ENCODE assay signal across 1 cellular context in genomic region chr12:94127239-94128131, GRCh38.
A peak's percentile ranks its signal among the peaks of the same experiment; 100 is the strongest.
TF ChIP-seq lines count a peak whose summit lies in the region.

No MANE protein-coding gene starts in this region.

TF ChIP-seq in K562, 482 proteins besides CTCF, POLR2A, EP300 and RAD21 (continued from another document):
- TF ChIP-seq AFF1 (IDR thresholded peaks at IDR 0.05; ENCODE audit: low read depth in 1 of 2, partially characterized antibody in 2 of 2) (no peak), SPI1 (IDR thresholded peaks at IDR 0.05; ENCODE audit: borderline replicate concordance, low read depth, low read length) (peak; percentile 41; the same call in 1 of the 2 replicates), PHF21A (IDR thresholded peaks at IDR 0.05; ENCODE audit: borderline replicate concordance, low read depth) (no peak), FOSL1 (tag; conservative IDR thresholded peaks at IDR 0.05) (no peak; the same call in 1 of the 2 replicates), NFXL1 (CRISPR knock-in tag; IDR thresholded peaks at IDR 0.05) (no peak)
- TF ChIP-seq, protein P1, sequence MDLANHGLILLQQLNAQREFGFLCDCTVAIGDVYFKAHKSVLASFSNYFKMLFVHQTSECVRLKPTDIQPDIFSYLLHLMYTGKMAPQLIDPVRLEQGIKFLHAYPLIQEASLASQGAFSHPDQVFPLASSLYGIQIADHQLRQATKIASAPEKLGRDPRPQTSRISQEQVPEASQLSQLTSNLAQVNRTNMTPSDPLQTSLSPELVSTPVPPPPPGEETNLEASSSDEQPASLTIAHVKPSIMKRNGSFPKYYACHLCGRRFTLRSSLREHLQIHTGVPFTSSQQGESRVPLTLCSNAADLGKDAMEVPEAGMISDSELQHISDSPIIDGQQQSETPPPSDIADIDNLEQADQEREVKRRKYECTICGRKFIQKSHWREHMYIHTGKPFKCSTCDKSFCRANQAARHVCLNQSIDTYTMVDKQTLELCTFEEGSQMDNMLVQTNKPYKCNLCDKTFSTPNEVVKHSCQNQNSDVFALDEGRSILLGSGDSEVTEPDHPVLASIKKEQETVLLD (IDR thresholded peaks at IDR 0.05), result no peak
- TF ChIP-seq, protein P2, sequence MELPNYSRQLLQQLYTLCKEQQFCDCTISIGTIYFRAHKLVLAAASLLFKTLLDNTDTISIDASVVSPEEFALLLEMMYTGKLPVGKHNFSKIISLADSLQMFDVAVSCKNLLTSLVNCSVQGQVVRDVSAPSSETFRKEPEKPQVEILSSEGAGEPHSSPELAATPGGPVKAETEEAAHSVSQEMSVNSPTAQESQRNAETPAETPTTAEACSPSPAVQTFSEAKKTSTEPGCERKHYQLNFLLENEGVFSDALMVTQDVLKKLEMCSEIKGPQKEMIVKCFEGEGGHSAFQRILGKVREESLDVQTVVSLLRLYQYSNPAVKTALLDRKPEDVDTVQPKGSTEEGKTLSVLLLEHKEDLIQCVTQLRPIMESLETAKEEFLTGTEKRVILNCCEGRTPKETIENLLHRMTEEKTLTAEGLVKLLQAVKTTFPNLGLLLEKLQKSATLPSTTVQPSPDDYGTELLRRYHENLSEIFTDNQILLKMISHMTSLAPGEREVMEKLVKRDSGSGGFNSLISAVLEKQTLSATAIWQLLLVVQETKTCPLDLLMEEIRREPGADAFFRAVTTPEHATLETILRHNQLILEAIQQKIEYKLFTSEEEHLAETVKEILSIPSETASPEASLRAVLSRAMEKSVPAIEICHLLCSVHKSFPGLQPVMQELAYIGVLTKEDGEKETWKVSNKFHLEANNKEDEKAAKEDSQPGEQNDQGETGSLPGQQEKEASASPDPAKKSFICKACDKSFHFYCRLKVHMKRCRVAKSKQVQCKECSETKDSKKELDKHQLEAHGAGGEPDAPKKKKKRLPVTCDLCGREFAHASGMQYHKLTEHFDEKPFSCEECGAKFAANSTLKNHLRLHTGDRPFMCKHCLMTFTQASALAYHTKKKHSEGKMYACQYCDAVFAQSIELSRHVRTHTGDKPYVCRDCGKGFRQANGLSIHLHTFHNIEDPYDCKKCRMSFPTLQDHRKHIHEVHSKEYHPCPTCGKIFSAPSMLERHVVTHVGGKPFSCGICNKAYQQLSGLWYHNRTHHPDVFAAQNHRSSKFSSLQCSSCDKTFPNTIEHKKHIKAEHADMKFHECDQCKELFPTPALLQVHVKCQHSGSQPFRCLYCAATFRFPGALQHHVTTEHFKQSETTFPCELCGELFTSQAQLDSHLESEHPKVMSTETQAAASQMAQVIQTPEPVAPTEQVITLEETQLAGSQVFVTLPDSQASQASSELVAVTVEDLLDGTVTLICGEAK (IDR thresholded peaks at IDR 0.05), result no peak
- TF ChIP-seq, protein P2 (CRISPR knock-in tag; IDR thresholded peaks at IDR 0.05), result no peak
